39 cellular contexts compared by ENCODE assay signal in the genomic region with DNA sequence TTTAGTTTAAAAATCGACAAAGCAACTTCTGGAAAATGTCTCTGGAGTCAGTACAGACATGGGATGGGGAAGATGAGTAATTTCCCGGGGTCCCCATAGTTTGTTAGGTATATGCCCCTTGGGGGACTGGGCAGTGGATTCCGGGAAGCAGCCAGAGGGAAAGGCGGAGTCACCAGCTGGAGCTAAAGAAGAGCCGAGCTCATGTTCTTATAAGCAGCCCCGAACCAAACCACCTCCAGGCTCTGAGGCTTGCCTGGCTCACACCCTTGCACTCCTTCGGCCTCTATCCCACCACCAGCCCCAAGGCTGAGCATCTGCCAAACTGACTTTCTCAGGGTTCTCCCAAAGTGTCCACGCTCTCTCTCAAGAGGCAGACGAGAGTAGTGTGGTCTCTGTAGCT.
"Had no signal": no experiment of that assay in that cellular context is flagged by ENCODE, and none has a peak within 500 bp of the region (broad histone marks: within the 10 kb centered on the region; RNA-seq: fewer than 3 reads in every experiment).

No MANE protein-coding gene starts in this region.

- H3K4me1 ChIP-seq: adrenal gland, ascending aorta, body of pancreas, breast epithelium had no signal

- FAIRE-seq: astrocyte had no signal

- H3K4me3 Mint-ChIP-seq: activated naive CD4-positive, alpha-beta T cell treated with anti-CD3 and anti-CD28 coated beads for 36 hours; activated naive CD4-positive, alpha-beta T cell treated with anti-CD3 and anti-CD28 coated beads, Interleukin-2, amount 10 ng/mL, durations not matched to agents 7 days and 5 days; activated naive CD4-positive, alpha-beta T cell treated with anti-CD3 and anti-CD28 coated beads, Interleukin-2, amount 50 U/mL, for 24 hours; activated naive CD8-positive, alpha-beta T cell; activated naive CD8-positive, alpha-beta T cell treated with anti-CD3 and anti-CD28 coated beads for 36 hours; activated naive CD8-positive, alpha-beta T cell treated with anti-CD3 and anti-CD28 coated beads, Interleukin-2, amount 10 ng/mL, durations not matched to agents 7 days and 5 days; activated naive CD8-positive, alpha-beta T cell treated with anti-CD3 and anti-CD28 coated beads, Interleukin-2, amount 50 U/mL, for 24 hours; activated T-cell treated with anti-CD3 and anti-CD28 coated beads, Interleukin-2, amount 50 U/mL, for 24 hours; activated T-cell treated with anti-CD3 and anti-CD28 coated beads, Interleukin-2, amount 50 U/mL, for 4 hours; activated T-cell treated with anti-CD3 and anti-CD28 coated beads, Interleukin-2, amount 50 U/mL, for 72 hours; activated T-helper 1 cell treated with anti-CD3 and anti-CD28 coated beads, Interleukin-12 subunit alpha, Interleukin-12 subunit beta, Interleukin-2, Interleukin-4 antibody, amounts not matched to agents 30 ng/mL and 10 ng/mL and 1 ng/mL, durations not matched to agents 14 hours and 24 hours and 36 hours; activated T-helper 17 cell treated with anti-CD3 and anti-CD28 coated beads, Interleukin-2, amount 50 U/mL, for 72 hours; brain; central memory CD8-positive, alpha-beta T cell had no signal

- H3K36me3 Mint-ChIP-seq: activated naive CD4-positive, alpha-beta T cell treated with anti-CD3 and anti-CD28 coated beads, Interleukin-2, amount 10 ng/mL, durations not matched to agents 7 days and 5 days; activated naive CD4-positive, alpha-beta T cell treated with anti-CD3 and anti-CD28 coated beads, Interleukin-2, amount 50 U/mL, for 24 hours; activated naive CD4-positive, alpha-beta T cell treated with anti-CD3 and anti-CD28 coated beads, Interleukin-2, amount 50 U/mL, for 72 hours; activated naive CD8-positive, alpha-beta T cell; activated naive CD8-positive, alpha-beta T cell treated with anti-CD3 and anti-CD28 coated beads for 36 hours; activated naive CD8-positive, alpha-beta T cell treated with anti-CD3 and anti-CD28 coated beads, Interleukin-2, amount 10 ng/mL, durations not matched to agents 7 days and 5 days; brain had no signal

- H3K27me3 Mint-ChIP-seq: activated naive CD4-positive, alpha-beta T cell treated with anti-CD3 and anti-CD28 coated beads, Interleukin-2, amount 10 ng/mL, durations not matched to agents 7 days and 5 days; activated naive CD4-positive, alpha-beta T cell treated with anti-CD3 and anti-CD28 coated beads, Interleukin-2, amount 50 U/mL, for 24 hours; activated naive CD8-positive, alpha-beta T cell; activated naive CD8-positive, alpha-beta T cell treated with anti-CD3 and anti-CD28 coated beads, Interleukin-2, amount 50 U/mL, for 24 hours; activated T-cell treated with anti-CD3 and anti-CD28 coated beads, Interleukin-2, amount 50 U/mL, for 24 hours had no signal

- H3K36me3 ChIP-seq: adrenal gland, ascending aorta, brain microvascular endothelial cell, breast epithelium, cardiac muscle cell had no signal

- H3K4me1 Mint-ChIP-seq: activated naive CD4-positive, alpha-beta T cell treated with anti-CD3 and anti-CD28 coated beads, Interleukin-2, amount 10 ng/mL, durations not matched to agents 7 days and 5 days; activated naive CD4-positive, alpha-beta T cell treated with anti-CD3 and anti-CD28 coated beads, Interleukin-2, amount 50 U/mL, for 24 hours; activated naive CD8-positive, alpha-beta T cell treated with anti-CD3 and anti-CD28 coated beads for 36 hours; activated naive CD8-positive, alpha-beta T cell treated with anti-CD3 and anti-CD28 coated beads, Interleukin-2, amount 10 ng/mL, durations not matched to agents 7 days and 5 days; activated naive CD8-positive, alpha-beta T cell treated with anti-CD3 and anti-CD28 coated beads, Interleukin-2, amount 50 U/mL, for 24 hours; activated T-helper 17 cell treated with anti-CD3 and anti-CD28 coated beads, Interleukin-2, amount 50 U/mL, for 72 hours; central memory CD8-positive, alpha-beta T cell had no signal

- H3K27ac ChIP-seq: adrenal gland, ascending aorta, body of pancreas, brain microvascular endothelial cell, breast epithelium, cardiac muscle cell had no signal

- H3K27me3 ChIP-seq: adrenal gland, ascending aorta, body of pancreas, brain microvascular endothelial cell, breast epithelium, cardiac muscle cell had no signal

- H3K4me3 ChIP-seq: adrenal gland, ascending aorta, body of pancreas, breast epithelium, cardiac muscle cell had no signal

- ATAC-seq: activated naive CD4-positive, alpha-beta T cell treated with anti-CD3 and anti-CD28 coated beads, Interleukin-2, amount 50 U/mL, for 72 hours; activated naive CD8-positive, alpha-beta T cell treated with anti-CD3 and anti-CD28 coated beads, Interleukin-2, amount 50 U/mL, for 24 hours; activated T-cell treated with anti-CD3 and anti-CD28 coated beads, Interleukin-2, amount 50 U/mL, for 4 hours; activated T-cell treated with anti-CD3 and anti-CD28 coated beads, Interleukin-2, amount 50 U/mL, for 72 hours; activated T-helper 17 cell treated with anti-CD3 and anti-CD28 coated beads, Interleukin-2, amount 50 U/mL, for 72 hours; body of pancreas had no signal

- H3K9me3 ChIP-seq: adrenal gland, ascending aorta, body of pancreas, breast epithelium had no signal

- H3K27ac Mint-ChIP-seq: activated naive CD4-positive, alpha-beta T cell treated with anti-CD3 and anti-CD28 coated beads for 36 hours; activated naive CD4-positive, alpha-beta T cell treated with anti-CD3 and anti-CD28 coated beads, Interleukin-2, amount 10 ng/mL, durations not matched to agents 7 days and 5 days; activated naive CD4-positive, alpha-beta T cell treated with anti-CD3 and anti-CD28 coated beads, Interleukin-2, amount 50 U/mL, for 24 hours; activated naive CD4-positive, alpha-beta T cell treated with anti-CD3 and anti-CD28 coated beads, Interleukin-2, amount 50 U/mL, for 72 hours; activated naive CD8-positive, alpha-beta T cell; activated naive CD8-positive, alpha-beta T cell treated with anti-CD3 and anti-CD28 coated beads for 36 hours; activated naive CD8-positive, alpha-beta T cell treated with anti-CD3 and anti-CD28 coated beads, Interleukin-2, amount 10 ng/mL, durations not matched to agents 7 days and 5 days; activated naive CD8-positive, alpha-beta T cell treated with anti-CD3 and anti-CD28 coated beads, Interleukin-2, amount 50 U/mL, for 24 hours; activated T-cell treated with anti-CD3 and anti-CD28 coated beads, Interleukin-2, amount 50 U/mL, for 24 hours; activated T-cell treated with anti-CD3 and anti-CD28 coated beads, Interleukin-2, amount 50 U/mL, for 72 hours; activated T-helper 1 cell treated with anti-CD3 and anti-CD28 coated beads, Interleukin-12 subunit alpha, Interleukin-12 subunit beta, Interleukin-2, Interleukin-4 antibody, amounts not matched to agents 30 ng/mL and 10 ng/mL and 1 ng/mL, durations not matched to agents 14 hours and 24 hours and 36 hours; activated T-helper 17 cell treated with anti-CD3 and anti-CD28 coated beads, Interleukin-2, amount 50 U/mL, for 72 hours; activated T-helper 2 cell treated with anti-CD3 and anti-CD28 coated beads, Interferon-gamma antibody, Interleukin-2, Interleukin-4, amounts not matched to agents 10 μg/mL and 5 μg/mL and 100 μg/mL, durations not matched to agents 14 hours and 24 hours and 36 hours; brain had no signal

- H3K9me3 Mint-ChIP-seq: activated naive CD4-positive, alpha-beta T cell treated with anti-CD3 and anti-CD28 coated beads for 36 hours; activated naive CD4-positive, alpha-beta T cell treated with anti-CD3 and anti-CD28 coated beads, Interleukin-2, amount 10 ng/mL, durations not matched to agents 7 days and 5 days; activated naive CD4-positive, alpha-beta T cell treated with anti-CD3 and anti-CD28 coated beads, Interleukin-2, amount 50 U/mL, for 24 hours; activated naive CD8-positive, alpha-beta T cell treated with anti-CD3 and anti-CD28 coated beads, Interleukin-2, amount 10 ng/mL, durations not matched to agents 7 days and 5 days; activated naive CD8-positive, alpha-beta T cell treated with anti-CD3 and anti-CD28 coated beads, Interleukin-2, amount 50 U/mL, for 24 hours; activated T-cell treated with anti-CD3 and anti-CD28 coated beads, Interleukin-2, amount 50 U/mL, for 24 hours; activated T-cell treated with anti-CD3 and anti-CD28 coated beads, Interleukin-2, amount 50 U/mL, for 4 hours; activated T-helper 1 cell treated with anti-CD3 and anti-CD28 coated beads, Interleukin-12 subunit alpha, Interleukin-12 subunit beta, Interleukin-2, Interleukin-4 antibody, amounts not matched to agents 30 ng/mL and 10 ng/mL and 1 ng/mL, durations not matched to agents 14 hours and 24 hours and 36 hours; activated T-helper 2 cell treated with anti-CD3 and anti-CD28 coated beads, Interferon-gamma antibody, Interleukin-2, Interleukin-4, amounts not matched to agents 10 μg/mL and 5 μg/mL and 100 μg/mL, durations not matched to agents 14 hours and 24 hours and 36 hours; brain; central memory CD8-positive, alpha-beta T cell had no signal

- DNase-seq: activated effector memory CD4-positive, alpha-beta T cell treated with anti-CD3 and anti-CD28 coated beads, Interleukin-2, amount 50 U/mL, for 16 hours; activated effector memory CD4-positive, alpha-beta T cell treated with Interleukin-2 at 50 U/mL for 16 hours; activated gamma-delta T cell; activated gamma-delta T cell treated with Interleukin-2 at 50 U/mL for 16 hours; activated naive CD4-positive, alpha-beta T cell; activated naive CD4-positive, alpha-beta T cell treated with anti-CD3 and anti-CD28 coated beads for 36 hours; activated naive CD4-positive, alpha-beta T cell treated with anti-CD3 and anti-CD28 coated beads, Interleukin-2, amount 10 ng/mL, durations not matched to agents 7 days and 5 days; activated naive CD4-positive, alpha-beta T cell treated with anti-CD3 and anti-CD28 coated beads, Interleukin-2, amount 50 U/mL, for 16 hours; activated naive CD4-positive, alpha-beta T cell treated with Interleukin-2 at 50 U/mL for 16 hours; activated naive CD8-positive, alpha-beta T cell treated with anti-CD3 and anti-CD28 coated beads for 36 hours; activated naive CD8-positive, alpha-beta T cell treated with anti-CD3 and anti-CD28 coated beads, Interleukin-2, amount 10 ng/mL, durations not matched to agents 7 days and 5 days; activated naive CD8-positive, alpha-beta T cell treated with anti-CD3 and anti-CD28 coated beads, Interleukin-2, amount 50 U/mL, for 24 hours; activated T-cell treated with anti-CD3 and anti-CD28 coated beads, Interleukin-2, amount 50 U/mL, for 1 hour; activated T-cell treated with anti-CD3 and anti-CD28 coated beads, Interleukin-2, amount 50 U/mL, for 24 hours; activated T-cell treated with anti-CD3 and anti-CD28 coated beads, Interleukin-2, amount 50 U/mL, for 4 hours; activated T-cell treated with anti-CD3 and anti-CD28 coated beads, Interleukin-2, amount 50 U/mL, for 48 hours; activated T-cell treated with anti-CD3 and anti-CD28 coated beads, Interleukin-2, amount 50 U/mL, for 72 hours; adrenal gland; amniotic stem cell; amygdala; anterior cingulate cortex; aorta; body of pancreas; brain microvascular endothelial cell; caudate nucleus; central memory CD4-positive, alpha-beta T cell; cerebellar nuclear complex had no signal
